9 cellular contexts compared by ENCODE assay signal in the genomic region with DNA sequence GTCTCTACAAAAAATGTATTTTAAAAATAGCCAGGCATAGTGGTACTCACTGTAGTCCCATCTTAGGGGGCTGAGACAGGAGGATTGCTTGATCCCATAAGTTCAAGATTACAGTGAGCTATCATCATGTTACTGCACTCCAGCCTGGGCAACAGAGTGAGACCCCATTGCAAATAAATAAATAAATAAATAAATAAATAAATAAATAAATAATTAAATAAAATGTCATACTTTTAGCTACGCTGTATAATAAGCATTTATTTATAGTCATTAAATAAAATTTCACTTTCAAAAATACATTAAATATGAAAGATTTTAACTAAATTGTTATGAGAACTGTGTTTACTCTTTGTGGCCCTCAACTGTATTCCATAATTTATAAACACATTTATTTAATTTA.
"Had no signal": no experiment of that assay in that cellular context is flagged by ENCODE, and none has a peak within 500 bp of the region (broad histone marks: within the 10 kb centered on the region; RNA-seq: fewer than 3 reads in every experiment).

No MANE protein-coding gene starts in this region.

- H3K36me3 ChIP-seq: HAP-1 had no signal

- H3K9me3 ChIP-seq: HAP-1 had no signal

- H3K27ac ChIP-seq: GM23248 had no signal

- DNase-seq: GM23248, GOT3, H7, IMR-90, KG1 had no signal

- H3K4me1 ChIP-seq: HAP-1 had no signal

- FAIRE-seq: HTR-8/SVneo, K562 had no signal

- H3K4me3 ChIP-seq: GM23248, HAP-1, K562 had no signal

- ATAC-seq: HCT116, K562 had no signal
